Comparison of ENCODE assay signal across 19 cellular contexts in the genomic region with DNA sequence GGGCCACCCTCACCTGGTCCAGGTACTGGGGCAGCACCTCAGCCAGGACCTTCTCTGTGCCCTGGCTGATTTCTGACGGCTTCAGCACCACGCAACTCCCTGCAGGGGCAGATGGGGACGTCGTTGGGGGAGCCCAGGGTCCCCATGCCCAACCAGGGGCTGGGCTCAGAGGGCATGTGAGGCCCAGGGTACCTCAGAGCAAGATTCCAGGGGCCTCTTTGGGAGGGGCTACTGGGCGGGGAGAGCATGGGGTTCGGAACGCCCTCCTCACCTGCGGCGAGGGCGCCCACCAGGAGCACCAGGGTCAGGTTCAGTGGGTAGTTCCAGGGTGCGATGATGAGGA. TPM values are rescaled to one million over a fixed set of nuclear protein-coding genes. Genes with fewer than 3 reads are reported as not detected.
DNase-seq lines count a peak whose midpoint lies in the region; ATAC-seq and TF ChIP-seq lines count a peak whose summit lies in the region.
"Had no signal": no experiment of that assay in that cellular context is flagged by ENCODE, and none has a peak within 500 bp of the region (broad histone marks: within the 10 kb centered on the region; RNA-seq: fewer than 3 reads in every experiment).

No MANE protein-coding gene starts in this region.

- no peak overlapping the region for H3K27ac Mint-ChIP-seq in chondrocyte (ENCODE audit: unreplicated experiment)
- H3K27ac Mint-ChIP-seq: CD4-positive, CD25-positive, alpha-beta regulatory T cell had no signal

- H3K9me3 ChIP-seq in BLaER1 treated with 17β-estradiol and CSF1 and Interleukin-3, amounts not matched to agents 10 nM and 100 nM (replicated peaks in 1 of 11) = no peaks in the 10 kb centered on the region
- peaks cover 5% of the 10 kb centered on the region for H3K9me3 ChIP-seq in trophoblast cell (ENCODE audit: insufficient read depth, low read depth, low read length)
- H3K9me3 ChIP-seq: A549, HAP-1 had no signal

- no peak overlapping the region for H2BK12ac ChIP-seq in trophoblast cell (ENCODE audit: low read length)

- no peaks in the 10 kb centered on the region for H3K79me1 ChIP-seq in trophoblast cell (ENCODE audit: low read length)

- no peaks in the 10 kb centered on the region for H3K4me1 Mint-ChIP-seq in chondrocyte (ENCODE audit: low read depth)
- H3K4me1 Mint-ChIP-seq: CD4-positive, CD25-positive, alpha-beta regulatory T cell had no signal

- no peak for ATAC-seq in GM18907 (IDR thresholded peaks at IDR 0.05; ENCODE audit: unreplicated experiment)

- TF ChIP-seq CTCF in chondrocyte (IDR thresholded peaks at IDR 0.05) = no peak
- TF ChIP-seq CTCF in brain microvascular endothelial cell (IDR thresholded peaks at IDR 0.05; ENCODE audit: low read depth, low read length, missing control alignments) = no peak

- H2BK120ac ChIP-seq in trophoblast cell (ENCODE audit: insufficient read depth, low read length, poor library complexity) = no peak overlapping the region

- H3K14ac ChIP-seq in trophoblast cell (ENCODE audit: low read length) = no peak overlapping the region

- H3K4me3 ChIP-seq in BLaER1 treated with 17β-estradiol and CSF1 and Interleukin-3, amounts not matched to agents 10 nM and 100 nM = no peak overlapping the region
- H3K4me3 ChIP-seq in H7 (ENCODE audit: insufficient read depth, low read depth, low read length) = no peak overlapping the region
- H3K4me3 ChIP-seq in trophoblast cell (ENCODE audit: low read depth, low read length) = no peak overlapping the region
- H3K4me3 ChIP-seq in brain microvascular endothelial cell (ENCODE audit: low read depth, low read length) = no peak overlapping the region
- H3K4me3 ChIP-seq: A549, GM12878, HAP-1, K562 had no signal

- peaks cover 14% of the 10 kb centered on the region for H3K27me3 Mint-ChIP-seq in chondrocyte (ENCODE audit: low read depth)

- WGBS in trophoblast cell (ENCODE audit: extremely low coverage, insufficient coverage, insufficient read length) = no CpG with 5 or more reads among the region's 11 CpGs

- no peak overlapping the region for H3K4ac ChIP-seq in trophoblast cell (ENCODE audit: low read depth, low read length)

- H3K27me3 ChIP-seq in BLaER1 treated with 17β-estradiol and CSF1 and Interleukin-3, amounts not matched to agents 10 nM and 100 nM = peaks cover 0 to 16% (median 0%) of the 10 kb centered on the region in 11 experiments; a peak in 5 of 22 replicates
- no peaks in the 10 kb centered on the region for H3K27me3 ChIP-seq in H7 (ENCODE audit: control insufficient read depth, insufficient read depth, low read length)
- H3K27me3 ChIP-seq in trophoblast cell (ENCODE audit: insufficient read depth, low read length) = no peaks in the 10 kb centered on the region
- no peaks in the 10 kb centered on the region for H3K27me3 ChIP-seq in brain microvascular endothelial cell (replicated peaks)

- H3K9ac ChIP-seq in BLaER1 treated with 17β-estradiol and CSF1 and Interleukin-3, amounts not matched to agents 10 nM and 100 nM = no peak overlapping the region
- no peak overlapping the region for H3K9ac ChIP-seq in trophoblast cell (ENCODE audit: low read length)

- in situ Hi-C loops in brain microvascular endothelial cell (cut with HindIII; ENCODE audit: low pct_ligation_motif_present, low sequenced_read_pairs) = no loop called here

- H3K36me3 ChIP-seq in BLaER1 treated with 17β-estradiol and CSF1 and Interleukin-3, amounts not matched to agents 10 nM and 100 nM = no peaks in the 10 kb centered on the region
- H3K36me3 ChIP-seq in H7 (replicated peaks; ENCODE audit: control insufficient read depth, insufficient read depth, low read length) (no peaks in the 10 kb centered on the region), trophoblast cell (ENCODE audit: control insufficient read depth in 1 of 2, insufficient read depth in 2 of 2, low read length in 2 of 2) (no peaks in the 10 kb centered on the region), brain microvascular endothelial cell (replicated peaks) (no peaks in the 10 kb centered on the region)
- H3K36me3 ChIP-seq: HAP-1 had no signal

- H3K9me3 Mint-ChIP-seq in chondrocyte (ENCODE audit: low read depth) = no peaks in the 10 kb centered on the region

- no peak overlapping the region for H2AFZ ChIP-seq in trophoblast cell (ENCODE audit: insufficient read depth, low read length, poor library complexity)

- no peak overlapping the region for H2BK5ac ChIP-seq in trophoblast cell (ENCODE audit: low read depth, low read length, poor library complexity)

- H3K27ac ChIP-seq in BLaER1 treated with 17β-estradiol and CSF1 and Interleukin-3, amounts not matched to agents 10 nM and 100 nM = no peak overlapping the region
- H3K27ac ChIP-seq in trophoblast cell (ENCODE audit: low read depth, low read length) (no peak overlapping the region), brain microvascular endothelial cell (no peak overlapping the region)
- H3K27ac ChIP-seq: A549 had no signal

- peak overlapping the region; percentile 25 for H4K91ac ChIP-seq in trophoblast cell (ENCODE audit: low read depth, low read length)

- peak overlapping the region in 9 of 11 experiments; percentile 54 to 95 (median 86); a peak in 16 of 22 replicates for H3K4me2 ChIP-seq in BLaER1 treated with 17β-estradiol and CSF1 and Interleukin-3, amounts not matched to agents 10 nM and 100 nM
- no peak overlapping the region for H3K4me2 ChIP-seq in trophoblast cell (ENCODE audit: low read length)
- H3K4me2 ChIP-seq: A549 had no signal

- no peak overlapping the region for H3K23ac ChIP-seq in trophoblast cell (ENCODE audit: low read length)

- H4K12ac ChIP-seq in trophoblast cell (ENCODE audit: low read depth, low read length) = no peak overlapping the region

- H3K79me2 ChIP-seq in trophoblast cell (ENCODE audit: control insufficient read depth, insufficient read depth, low read length, poor library complexity) = no peaks in the 10 kb centered on the region

- H4K20me1 ChIP-seq in BLaER1 treated with 17β-estradiol and CSF1 and Interleukin-3, amounts not matched to agents 10 nM and 100 nM = peaks cover 0 to 24% (median 0%) of the 10 kb centered on the region in 11 experiments; a peak in 8 of 22 replicates

- no peaks in the 10 kb centered on the region for H3K36me3 Mint-ChIP-seq in chondrocyte (ENCODE audit: low read depth)
- H3K36me3 Mint-ChIP-seq: CD4-positive, CD25-positive, alpha-beta regulatory T cell had no signal

- no peak overlapping the region for H2AK5ac ChIP-seq in trophoblast cell (ENCODE audit: low read length)

- DNase-seq in H7 (peak; percentile 47), chondrocyte (ENCODE audit: low spot score) (peak; percentile 68), trophoblast cell (no peak), brain microvascular endothelial cell (no peak), GM03348 (ENCODE audit: low spot score) (no peak), SHP77 treated with DMSO at 0.1 percent for 48 hours (lab: John Stamatoyannopoulos, UW) (no peak)
- DNase-seq: Calu3; CD4-positive, CD25-positive, alpha-beta regulatory T cell; GOT3; Kasumi-1 had no signal

- H3K4me1 ChIP-seq in BLaER1 treated with 17β-estradiol and CSF1 and Interleukin-3, amounts not matched to agents 10 nM and 100 nM = peaks cover 9 to 52% (median 43%) of the 10 kb centered on the region in 10 experiments; a peak in 19 of 20 replicates
- no peaks in the 10 kb centered on the region for H3K4me1 ChIP-seq in trophoblast cell (ENCODE audit: control insufficient read depth in 1 of 2, insufficient read depth in 2 of 2, low read length in 2 of 2)
- H3K4me1 ChIP-seq: A549, HAP-1 had no signal

- H3K4me3 Mint-ChIP-seq in chondrocyte (ENCODE audit: unreplicated experiment) = no peak overlapping the region
- H3K4me3 Mint-ChIP-seq: CD4-positive, CD25-positive, alpha-beta regulatory T cell had no signal

- no peak overlapping the region for H4K8ac ChIP-seq in trophoblast cell (ENCODE audit: low read depth, low read length)

- H3K18ac ChIP-seq in trophoblast cell (ENCODE audit: low read length) = no peak overlapping the region

RNA-seq across cellular contexts. Expression of gene ALDH3B2, which starts 8.1 kb away (rescaled TPM):
- total RNA-seq in H7 (2014; rRNA removed; shearing (Covaris generic)) = not detected in 2 replicates
- not detected in 3 replicates for total RNA-seq in chondrocyte
- 5.8 and 6.9 TPM in 2 replicates for polyA plus RNA-seq in trophoblast cell (2013)
- total RNA-seq: CD4-positive, CD25-positive, alpha-beta regulatory T cell; K562 had no signal
- polyA plus RNA-seq: A549; AG04450; BJ; CD4-positive, CD25-positive, alpha-beta regulatory T cell; K562 had no signal

RNA-seq across cellular contexts. Expression of gene ACY3, which starts 15.7 kb away (rescaled TPM):
- total RNA-seq in H7 (2014; rRNA removed; shearing (Covaris generic)) = not detected in 2 replicates
- total RNA-seq in chondrocyte = not detected in 3 replicates
- not detected in 2 replicates for polyA plus RNA-seq in trophoblast cell (2013)
- total RNA-seq: Daoy, K562 had no signal
- polyA plus RNA-seq: AG04450, BJ, K562 had no signal

RNA-seq across cellular contexts. Expression of gene TBX10, which starts 26.7 kb away (rescaled TPM):
- total RNA-seq in H7 (2014; rRNA removed; shearing (Covaris generic)) = 0.07 TPM in 1 of 2 replicates, not detected in the other
- total RNA-seq in chondrocyte = not detected in 3 replicates
- polyA plus RNA-seq in trophoblast cell (2013) = not detected in 2 replicates
- total RNA-seq: Calu3; CD4-positive, CD25-positive, alpha-beta regulatory T cell; Daoy; K562 had no signal
- polyA plus RNA-seq: A549; AG04450; BJ; CD4-positive, CD25-positive, alpha-beta regulatory T cell; K562 had no signal

RNA-seq across cellular contexts. Expression of gene NUDT8, which starts 36.5 kb away (rescaled TPM):
- 8.1 and 8.7 TPM in 2 replicates for total RNA-seq in H7 (2014; rRNA removed; shearing (Covaris generic))
- 8.4 to 12.6 TPM (median 11.3 TPM) in 3 replicates for total RNA-seq in chondrocyte
- polyA plus RNA-seq in trophoblast cell (2013) = 7.4 and 7.6 TPM in 2 replicates

RNA-seq across cellular contexts. Expression of gene NDUFV1, which starts 59.5 kb away (rescaled TPM):
- 302 and 350 TPM in 2 replicates for total RNA-seq in H7 (2014; rRNA removed; shearing (Covaris generic))
- 119 to 151 TPM (median 121 TPM) in 3 replicates for total RNA-seq in chondrocyte
- polyA plus RNA-seq in trophoblast cell (2013) = 61.7 and 64.8 TPM in 2 replicates

Comparison
In these comparisons a context has a peak if more than half of its experiments do, and no peak if none do; other contexts are left out.
1. DNase-seq: peak in H7 (single experiment) and chondrocyte (single experiment); none in trophoblast cell (0 of 2), brain microvascular endothelial cell (single experiment), GM03348 (single experiment) and SHP77 treated with DMSO at 0.1 percent for 48 hours (single experiment).